8 cellular contexts compared by ENCODE assay signal in the genomic region with DNA sequence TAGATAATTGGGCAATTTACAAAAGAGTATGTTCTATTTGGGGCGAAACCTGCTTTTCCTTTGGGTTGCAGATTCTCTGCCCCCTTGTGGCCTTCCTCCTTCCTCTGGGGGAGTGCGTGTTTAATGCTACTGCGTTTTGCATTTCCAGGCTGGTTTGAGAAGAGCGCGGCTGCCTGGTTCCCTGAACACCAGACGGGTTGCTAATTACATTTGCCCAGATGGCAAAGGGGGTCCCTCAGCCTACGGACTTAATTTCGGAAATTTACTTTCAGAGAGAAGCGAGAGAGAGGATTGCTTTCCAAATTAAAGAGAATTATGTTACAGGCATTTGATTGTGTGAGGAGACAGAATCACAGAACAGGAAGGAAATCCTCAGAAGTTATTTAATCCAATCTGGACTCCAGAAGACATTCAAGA.
DNase-seq lines count a peak whose midpoint lies in the region; ATAC-seq, FAIRE-seq and TF ChIP-seq lines count a peak whose summit lies in the region.

No MANE protein-coding gene starts in this region.

- no peaks in the 10 kb centered on the region for H3K27me3 Mint-ChIP-seq in astrocyte (ENCODE audit: low read depth, unreplicated experiment)

- no peaks in the 10 kb centered on the region for H3K4me1 Mint-ChIP-seq in astrocyte (ENCODE audit: low read depth, unreplicated experiment)

- no peak overlapping the region for H3K27ac ChIP-seq in astrocyte (ENCODE audit: low read depth, low read length)
- no peak overlapping the region for H3K27ac ChIP-seq in small intestine (ENCODE audit: low read depth in 1 of 2, low read length in 1 of 2)

- 15 to 33% (median 25%) methylated on average over 9 of the region's 9 CpGs for WGBS in small intestine, 3 donors

- H3K4me3 ChIP-seq in astrocyte (ENCODE audit: insufficient read depth, low read depth, low read length) (peak overlapping the region; percentile 24), small intestine (ENCODE audit: low read depth in 1 of 2, low read length in 2 of 2) (no peak overlapping the region)

- H3K27ac Mint-ChIP-seq in astrocyte (ENCODE audit: unreplicated experiment) = no peak overlapping the region

- peak overlapping the region; percentile 34 for H3K4me3 Mint-ChIP-seq in astrocyte (ENCODE audit: unreplicated experiment)

- H3K36me3 ChIP-seq in astrocyte (ENCODE audit: insufficient read depth, low read length) (no peaks in the 10 kb centered on the region), small intestine (ENCODE audit: control insufficient read depth in 2 of 2, insufficient read depth in 2 of 2, low read length in 2 of 2) (no peaks in the 10 kb centered on the region)

- FAIRE-seq in astrocyte (lab: Jason Lieb, UNC) (no peak), small intestine (lab: Jason Lieb, UNC) (no peak)

- TF ChIP-seq CTCF in astrocyte (IDR thresholded peaks at IDR 0.05; ENCODE audit: insufficient read depth, low read depth, low read length) = peak; percentile 73

- intact Hi-C loops in Right ventricle myocardium inferior (cut with DNase I) (loop anchor here (5.0 to 10.0 kb wide), 2 partner anchors 90 to 158 kb away; a partner anchor contains a TSS), cardiac septum (cut with DNase I) (loop anchor here (10.0 kb wide), 3 partner anchors 88 to 178 kb away; a partner anchor contains a TSS)

- H3K36me3 Mint-ChIP-seq in astrocyte (ENCODE audit: low read depth, unreplicated experiment) = no peaks in the 10 kb centered on the region

- no peaks in the 10 kb centered on the region for H4K20me1 ChIP-seq in astrocyte (ENCODE audit: insufficient read depth, low read length)

- H3K79me2 ChIP-seq in astrocyte (ENCODE audit: insufficient read depth, low read length) = no peaks in the 10 kb centered on the region

- ATAC-seq in Right ventricle myocardium inferior (peak; percentile 64), GM21717 (IDR thresholded peaks at IDR 0.05; ENCODE audit: unreplicated experiment) (no peak), GM21737 (IDR thresholded peaks at IDR 0.05; ENCODE audit: unreplicated experiment) (no peak)

- H3K9me3 Mint-ChIP-seq in astrocyte (ENCODE audit: unreplicated experiment) = no peaks in the 10 kb centered on the region

- DNase-seq in Right ventricle myocardium inferior (ENCODE audit: missing footprints) = no peak
- no peak for DNase-seq in cardiac septum (ENCODE audit: low spot score)
- DNase-seq in NCI-H748 (lab: John Stamatoyannopoulos, UW; ENCODE audit: unreplicated experiment) = peak; percentile 64
- DNase-seq in astrocyte (ENCODE audit: low read depth) = peak; percentile 30
- DNase-seq in iPS DF 19.7 (ENCODE audit: low read depth, low spot score) = peak; percentile 40
- DNase-seq in small intestine = peak; percentile 5

- H3K27me3 ChIP-seq in astrocyte (ENCODE audit: insufficient read depth, low read length) (no peaks in the 10 kb centered on the region), small intestine (ENCODE audit: control insufficient read depth in 2 of 2, insufficient read depth in 2 of 2, low read length in 2 of 2) (no peaks in the 10 kb centered on the region)

- peak overlapping the region; percentile 76 for H3K4me2 ChIP-seq in astrocyte (ENCODE audit: low read length)

- no peaks in the 10 kb centered on the region for H3K4me1 ChIP-seq in astrocyte (ENCODE audit: insufficient read depth, low read length)
- no peaks in the 10 kb centered on the region for H3K4me1 ChIP-seq in small intestine (ENCODE audit: control insufficient read depth in 2 of 2, insufficient read depth in 1 of 2, low read depth in 1 of 2, low read length in 1 of 2)

- H3K9ac ChIP-seq in astrocyte (ENCODE audit: low read length) = peak overlapping the region; percentile 43

- H3K9me3 ChIP-seq in astrocyte (ENCODE audit: insufficient read depth, low read depth, low read length) (no peaks in the 10 kb centered on the region), small intestine (ENCODE audit: control insufficient read depth, low read depth) (no peaks in the 10 kb centered on the region)

- peak overlapping the region; percentile 21 for H2AFZ ChIP-seq in astrocyte (ENCODE audit: low read depth, low read length)

Comparison
In these comparisons a context has a peak if more than half of its experiments do, and no peak if none do; other contexts are left out.
1. DNase-seq: peak in NCI-H748 (single experiment), astrocyte (single experiment), iPS DF 19.7 (single experiment) and small intestine (single experiment); none in Right ventricle myocardium inferior (single experiment) and cardiac septum (single experiment).